8 cellular contexts compared by ENCODE assay signal in genomic region chr19:16184665-16185122, GRCh38. TPM values are rescaled to one million over a fixed set of nuclear protein-coding genes. Genes with fewer than 3 reads are reported as not detected.
A peak's percentile ranks its signal among the peaks of the same experiment; 100 is the strongest.
DNase-seq lines count a peak whose midpoint lies in the region; ATAC-seq and TF ChIP-seq lines count a peak whose summit lies in the region.

No MANE protein-coding gene starts in this region.

- H2BK5ac ChIP-seq in mesenchymal stem cell (ENCODE audit: low read depth, low read length, poor library complexity, severe bottlenecking), result no peak overlapping the region

- POLR2A ChIA-PET in HEK293T (lab: Yijun Ruan, JAX), result interaction anchor here (0.6 to 2.0 kb wide), 16 partner anchors 10 to 1508 kb away, joined by 3 to 17 read pairs (median 5); partner anchors contain the start of genes AP1M1, RAB8A and TPM4

- no peak overlapping the region for H3K23ac ChIP-seq in mesenchymal stem cell (ENCODE audit: low read length in 2 of 2)

- no peak overlapping the region for H2BK15ac ChIP-seq in mesenchymal stem cell (ENCODE audit: low read depth, poor library complexity, severe bottlenecking)

- peak overlapping the region; percentile 11 to 15 for H2BK12ac ChIP-seq in mesenchymal stem cell (ENCODE audit: low read length in 2 of 2)

- DNase-seq in cardiac muscle cell (ENCODE audit: low read depth in 1 of 2, low spot score in 1 of 2) (no peak), left cardiac atrium (no peak), astrocyte of the spinal cord (ENCODE audit: low read depth, low spot score) (no peak), mesenchymal stem cell (no peak), upper lobe of left lung (no peak), HEK293T (ENCODE audit: extremely low spot score) (no peak), NCI-H1417 (lab: John Stamatoyannopoulos, UW) (no peak), SHP77 (lab: John Stamatoyannopoulos, UW) (no peak)

- H3K4me2 ChIP-seq in mesenchymal stem cell (ENCODE audit: low read length, poor library complexity, severe bottlenecking), result peak overlapping the region; percentile 76

- H4K91ac ChIP-seq in mesenchymal stem cell (ENCODE audit: low read length), result peak overlapping the region; percentile 89

- no peak overlapping the region for H3K14ac ChIP-seq in mesenchymal stem cell (ENCODE audit: low read length in 2 of 2)

- CTCF ChIA-PET in HEK293T (lab: Yijun Ruan, JAX), result interaction anchor here (0.6 to 2.1 kb wide), 2 partner anchors 11 to 143 kb away, joined by 3 to 5 read pairs; no protein-coding TSS in a partner anchor

- no peak for TF ChIP-seq CTCF in cardiac muscle cell (IDR thresholded peaks at IDR 0.05; ENCODE audit: low read depth, low read length)
- TF ChIP-seq CTCF in astrocyte of the spinal cord (IDR thresholded peaks at IDR 0.05; ENCODE audit: low read depth, low read length), result no peak
- no peak for TF ChIP-seq CTCF in upper lobe of left lung (IDR thresholded peaks at IDR 0.05)

- H2BK120ac ChIP-seq in mesenchymal stem cell (ENCODE audit: low read depth, low read length), result peak overlapping the region; percentile 73

- H3K9me3 ChIP-seq in cardiac muscle cell (ENCODE audit: low read depth), result no peaks in the 10 kb centered on the region
- no peaks in the 10 kb centered on the region for H3K9me3 ChIP-seq in mesenchymal stem cell (ENCODE audit: control insufficient read depth, low read length)
- H3K9me3 ChIP-seq in upper lobe of left lung, result no peaks in the 10 kb centered on the region

- TF ChIP-seq EP300 in upper lobe of left lung (IDR thresholded peaks at IDR 0.05), result no peak

- H3K4me1 ChIP-seq in cardiac muscle cell (ENCODE audit: low read depth) (peaks cover 5% of the 10 kb centered on the region), mesenchymal stem cell (ENCODE audit: control insufficient read depth, insufficient read depth, low read depth, low read length) (peaks cover 15% of the 10 kb centered on the region), upper lobe of left lung (peaks cover 15 to 35% (median 23%) of the 10 kb centered on the region in 4 donors)

- TF ChIP-seq POLR2A in upper lobe of left lung (IDR thresholded peaks at IDR 0.05), result no peak

- intact Hi-C loops in left cardiac atrium (cut with DNase I), result loop anchor here (5.0 to 10.0 kb wide), 3 partner anchors 70 to 602 kb away; partner anchors contain the start of gene RAB8A (in 1 of the 2)

- H3K27me3 ChIP-seq in cardiac muscle cell (no peaks in the 10 kb centered on the region), mesenchymal stem cell (ENCODE audit: control insufficient read depth in 1 of 2, insufficient read depth in 1 of 2, low read length in 2 of 2) (no peaks in the 10 kb centered on the region), upper lobe of left lung (no peaks in the 10 kb centered on the region)

- 74% methylated on average over 18 of the region's 18 CpGs for WGBS in mesenchymal stem cell
- WGBS in upper lobe of left lung, 2 donors, result 48 to 49% methylated on average over 18 of the region's 18 CpGs

- H3K79me1 ChIP-seq in mesenchymal stem cell (replicated peaks; ENCODE audit: low read length, poor library complexity, severe bottlenecking), result peaks cover 22% of the 10 kb centered on the region

- H3K4me3 ChIP-seq in cardiac muscle cell (peak overlapping the region; percentile 26), astrocyte of the spinal cord (ENCODE audit: low read depth, low read length) (peak overlapping the region; percentile 99), mesenchymal stem cell (ENCODE audit: insufficient read depth in 1 of 2, low read depth in 1 of 2, low read length in 2 of 2) (peak overlapping the region; percentile 40 to 99), upper lobe of left lung (peak overlapping the region in 3 of 4 donors; percentile 84 to 98 (median 84))

- peak overlapping the region; percentile 86 to 92 for H3K18ac ChIP-seq in mesenchymal stem cell (ENCODE audit: low read depth in 1 of 2, low read length in 2 of 2)

- ATAC-seq in left cardiac atrium (no peak), upper lobe of left lung (ENCODE audit: low FRiP score in 2 of 2) (peak in 1 of 2 donors; percentile 9)

- peak overlapping the region; percentile 99 for H3K9ac ChIP-seq in mesenchymal stem cell (ENCODE audit: low read length)

- peak overlapping the region; percentile 96 for H2AFZ ChIP-seq in mesenchymal stem cell (ENCODE audit: low read depth, low read length)

- H3K27ac ChIP-seq in cardiac muscle cell, result no peak overlapping the region
- no peak overlapping the region for H3K27ac ChIP-seq in mesenchymal stem cell (ENCODE audit: low read length, poor library complexity, severe bottlenecking)
- H3K27ac ChIP-seq in upper lobe of left lung, result peak overlapping the region in 3 of 4 donors; percentile 86 to 91 (median 91)

- peak overlapping the region in 1 of 2 experiments; percentile 97 for H3K4ac ChIP-seq in mesenchymal stem cell (ENCODE audit: low read depth in 1 of 2, low read length in 2 of 2)

- peak overlapping the region; percentile 99 for H4K8ac ChIP-seq in mesenchymal stem cell (ENCODE audit: low read length)

- in situ Hi-C loops in astrocyte of the spinal cord (cut with HindIII; ENCODE audit: low sequenced_read_pairs), result no loop called here

- H3K36me3 ChIP-seq in cardiac muscle cell, result peaks cover 4% of the 10 kb centered on the region
- H3K36me3 ChIP-seq in mesenchymal stem cell (ENCODE audit: control insufficient read depth in 1 of 2, insufficient read depth in 2 of 2, low read depth in 1 of 2, low read length in 2 of 2), result peaks cover 21 to 24% of the 10 kb centered on the region in 2 experiments
- H3K36me3 ChIP-seq in upper lobe of left lung, result peaks cover 1 to 25% (median 15%) of the 10 kb centered on the region in 4 donors

- peak overlapping the region; percentile 95 for H2AK5ac ChIP-seq in mesenchymal stem cell (ENCODE audit: low read length, severe bottlenecking)

TF ChIP-seq in HEK293T, 16 proteins besides CTCF, POLR2A, EP300 and RAD21:
- TF ChIP-seq FOXM1 (IDR thresholded peaks at IDR 0.05; ENCODE audit: borderline replicate concordance) (no peak), ARNT (IDR thresholded peaks at IDR 0.05) (no peak), HDGF (IDR thresholded peaks at IDR 0.05; ENCODE audit: borderline replicate concordance) (no peak), PKNOX1 (IDR thresholded peaks at IDR 0.05) (no peak)
TF ChIP-seq in HEK293T: peak in this region for 0.

RNA-seq across cellular contexts. Expression of gene FAM32A, which starts 0.5 kb away (rescaled TPM):
- total RNA-seq in cardiac muscle cell (146 and 154 TPM in 2 replicates), left cardiac atrium (10 to 100 TPM; 41.3 to 44.1 TPM), upper lobe of left lung (10 to 100 TPM; 47.1 to 84.8 (median 58.5) TPM)
- polyA plus RNA-seq in cardiac muscle cell, result 163 and 209 TPM in 2 replicates
- 93.0 TPM for polyA plus RNA-seq in mesenchymal stem cell (2013, experiment 1 of 2)
- 93.3 TPM for polyA plus RNA-seq in mesenchymal stem cell (2013, experiment 2 of 2)

RNA-seq across cellular contexts. Expression of gene CIB3, which starts 11.4 kb away (rescaled TPM):
- not detected in 2 replicates for total RNA-seq in cardiac muscle cell
- polyA plus RNA-seq in cardiac muscle cell, result not detected in 2 replicates
- total RNA-seq in left cardiac atrium, result not detected
- 0.10 TPM for polyA plus RNA-seq in mesenchymal stem cell (2013, experiment 1 of 2)
- polyA plus RNA-seq in mesenchymal stem cell (2013, experiment 2 of 2), result not detected
- not detected for total RNA-seq in upper lobe of left lung

RNA-seq across cellular contexts. Expression of gene AP1M1, which starts 13.0 kb away (rescaled TPM):
- total RNA-seq in cardiac muscle cell, result 120 and 158 TPM in 2 replicates
- polyA plus RNA-seq in cardiac muscle cell, result 105 and 114 TPM in 2 replicates
- 10 to 100 TPM; 48.1 to 52.6 TPM for total RNA-seq in left cardiac atrium
- 62.6 TPM for polyA plus RNA-seq in mesenchymal stem cell (2013, experiment 1 of 2)
- polyA plus RNA-seq in mesenchymal stem cell (2013, experiment 2 of 2), result 61.7 TPM
- 10 to 100 TPM; 45.7 to 87.7 (median 62.5) TPM for total RNA-seq in upper lobe of left lung

RNA-seq across cellular contexts. Expression of gene HSH2D, which starts 41.2 kb away (rescaled TPM):
- total RNA-seq in cardiac muscle cell (not detected in 2 replicates), left cardiac atrium (under 1 TPM; 0.16 to 0.56 TPM), upper lobe of left lung (10 to 100 TPM in 2 of 6 donors, 1 to 10 TPM in 4; 5.9 to 12.6 (median 8.2) TPM)
- 0.12 TPM in 1 of 2 replicates, not detected in the other for polyA plus RNA-seq in cardiac muscle cell
- not detected for polyA plus RNA-seq in mesenchymal stem cell (2013, experiment 1 of 2)
- not detected for polyA plus RNA-seq in mesenchymal stem cell (2013, experiment 2 of 2)

Comparison
In these comparisons a context has a peak if more than half of its experiments do, and no peak if none do; other contexts are left out.
1. H3K27ac ChIP-seq: peak in upper lobe of left lung (3 of 4); none in cardiac muscle cell (single experiment) and mesenchymal stem cell (single experiment).
2. H3K4me3 ChIP-seq: peak in every context shown above with its lines; median percentile 99 in astrocyte of the spinal cord; 84 in upper lobe of left lung; 70 in mesenchymal stem cell; 26 in cardiac muscle cell.